Comparison of ENCODE assay signal across 8 cellular contexts in genomic region chr22:29206372-29207230, GRCh38. TPM values are rescaled to one million over a fixed set of nuclear protein-coding genes. Genes with fewer than 3 reads are reported as not detected.
DNase-seq lines count a peak whose midpoint lies in the region; ATAC-seq and TF ChIP-seq lines count a peak whose summit lies in the region.

No MANE protein-coding gene starts in this region.

- H3K27me3 ChIP-seq in body of pancreas (no peaks in the 10 kb centered on the region), lung (ENCODE audit: control insufficient read depth, insufficient read depth) (no peaks in the 10 kb centered on the region), tibial nerve (peaks cover 0 to 10% of the 10 kb centered on the region in 2 donors)

- ATAC-seq in activated T-cell treated with anti-CD3 and anti-CD28 coated beads, Interleukin-2, amount 50 U/mL, for 72 hours (replicated peaks in 1 of 2), result no peak
- ATAC-seq in body of pancreas (no peak), lung (ENCODE audit: insufficient read depth, low FRiP score) (no peak)

- H3K27ac ChIP-seq in body of pancreas, result peak overlapping the region in 1 of 4 donors; percentile 24
- H3K27ac ChIP-seq in lung (ENCODE audit: low read depth in 1 of 2, low read length in 1 of 2), result peak overlapping the region in 1 of 2 donors; percentile 54
- H3K27ac ChIP-seq in tibial nerve, result peak overlapping the region in 1 of 4 donors; percentile 40

- no peak for TF ChIP-seq POLR2A in body of pancreas (IDR thresholded peaks at IDR 0.05)
- no peak for TF ChIP-seq POLR2A in tibial nerve (IDR thresholded peaks at IDR 0.05)

- H3K4me3 ChIP-seq in body of pancreas (peak overlapping the region; percentile 23 to 50), lung (peak overlapping the region; percentile 29), tibial nerve (peak overlapping the region; percentile 26 to 52 (median 43))

- peak overlapping the region; percentile 64 for H3K4me3 Mint-ChIP-seq in activated T-cell treated with anti-CD3 and anti-CD28 coated beads, Interleukin-2, amount 50 U/mL, for 72 hours

- H3K27me3 Mint-ChIP-seq in activated T-cell treated with anti-CD3 and anti-CD28 coated beads, Interleukin-2, amount 50 U/mL, for 72 hours (ENCODE audit: low read depth), result peaks cover 41% of the 10 kb centered on the region

- H3K36me3 Mint-ChIP-seq in activated T-cell treated with anti-CD3 and anti-CD28 coated beads, Interleukin-2, amount 50 U/mL, for 72 hours (ENCODE audit: insufficient read depth in 2 of 2), result no peaks in the 10 kb centered on the region

- H3K36me3 ChIP-seq in body of pancreas (replicated peaks in 1 of 2; ENCODE audit: insufficient read depth in 1 of 2, low read depth in 2 of 2), result no peaks in the 10 kb centered on the region
- no peaks in the 10 kb centered on the region for H3K36me3 ChIP-seq in lung (ENCODE audit: control insufficient read depth in 2 of 2, insufficient read depth in 2 of 2, low read length in 2 of 2)
- no peaks in the 10 kb centered on the region for H3K36me3 ChIP-seq in tibial nerve

- no peak for DNase-seq in activated T-cell treated with anti-CD3 and anti-CD28 coated beads, Interleukin-2, amount 50 U/mL, for 72 hours
- DNase-seq in activated T-cell treated with anti-CD3 and anti-CD28 coated beads for 4 hours, result no peak
- DNase-seq in body of pancreas, result no peak
- DNase-seq in lung (ENCODE audit: low spot score), result no peak
- DNase-seq in tibial nerve (ENCODE audit: low spot score in 2 of 2), result no peak
- DNase-seq in HK-2 (ENCODE audit: unreplicated experiment), result no peak
- no peak for DNase-seq in MV-4-11 (lab: John Stamatoyannopoulos, UW)
- DNase-seq in COR-L47 (lab: John Stamatoyannopoulos, UW), result no peak

- no peak for TF ChIP-seq EP300 in tibial nerve (IDR thresholded peaks at IDR 0.05)

- TF ChIP-seq CTCF in body of pancreas (IDR thresholded peaks at IDR 0.05) (no peak), lung (IDR thresholded peaks at IDR 0.05; ENCODE audit: control extremely low read depth, extremely low read depth) (no peak), tibial nerve (IDR thresholded peaks at IDR 0.05) (no peak)

- H3K27ac Mint-ChIP-seq in activated T-cell treated with anti-CD3 and anti-CD28 coated beads, Interleukin-2, amount 50 U/mL, for 72 hours, result no peak overlapping the region

- H3K9me3 Mint-ChIP-seq in activated T-cell treated with anti-CD3 and anti-CD28 coated beads, Interleukin-2, amount 50 U/mL, for 72 hours, result no peaks in the 10 kb centered on the region

- peaks cover 32% of the 10 kb centered on the region for H3K4me1 Mint-ChIP-seq in activated T-cell treated with anti-CD3 and anti-CD28 coated beads, Interleukin-2, amount 50 U/mL, for 72 hours (ENCODE audit: low read depth)

- no peaks in the 10 kb centered on the region for H3K9me3 ChIP-seq in body of pancreas
- no peaks in the 10 kb centered on the region for H3K9me3 ChIP-seq in lung (ENCODE audit: control insufficient read depth in 2 of 2, insufficient read depth in 1 of 2, low read length in 1 of 2)
- H3K9me3 ChIP-seq in tibial nerve, result no peaks in the 10 kb centered on the region

- 50 to 51% methylated on average over 19 of the region's 19 CpGs for WGBS in body of pancreas, 2 donors
- WGBS in lung, 2 donors, result 41 to 44% methylated on average over 19 of the region's 19 CpGs
- WGBS in tibial nerve, 2 donors, result 50 to 56% methylated on average over 19 of the region's 19 CpGs

- intact Hi-C loops in body of pancreas (cut with DNase I), result loop anchor here (5.0 kb wide), 1 partner anchor 36 kb away; no protein-coding TSS in a partner anchor

- H3K4me1 ChIP-seq in body of pancreas (peaks cover 26% of the 10 kb centered on the region), lung (ENCODE audit: control insufficient read depth in 2 of 2, insufficient read depth in 2 of 2, low read length in 2 of 2) (peaks cover 0 to 15% of the 10 kb centered on the region in 2 donors), tibial nerve (peaks cover 0 to 35% (median 12%) of the 10 kb centered on the region in 4 donors)

RNA-seq across cellular contexts. Expression of gene EMID1, which starts 0.9 kb away (rescaled TPM):
- under 1 TPM in 1 of 2 donors, not detected in 1; 0.14 TPM for total RNA-seq in activated T-cell treated with anti-CD3 and anti-CD28 coated beads, Interleukin-2, amount 50 U/mL, for 72 hours
- total RNA-seq in body of pancreas (10 to 100 TPM in 1 of 2 donors, 1 to 10 TPM in 1; 5.9 to 25.9 TPM), lung (10 to 100 TPM in 1 of 2 donors, 1 to 10 TPM in 1; 7.9 to 30.2 TPM), tibial nerve (1 to 10 TPM; 1.0 to 9.9 (median 3.0) TPM)
- 1 to 10 TPM; 4.9 to 8.8 TPM for polyA plus RNA-seq in lung
